ENCODE assay signal across 8 cellular contexts in the genomic region with DNA sequence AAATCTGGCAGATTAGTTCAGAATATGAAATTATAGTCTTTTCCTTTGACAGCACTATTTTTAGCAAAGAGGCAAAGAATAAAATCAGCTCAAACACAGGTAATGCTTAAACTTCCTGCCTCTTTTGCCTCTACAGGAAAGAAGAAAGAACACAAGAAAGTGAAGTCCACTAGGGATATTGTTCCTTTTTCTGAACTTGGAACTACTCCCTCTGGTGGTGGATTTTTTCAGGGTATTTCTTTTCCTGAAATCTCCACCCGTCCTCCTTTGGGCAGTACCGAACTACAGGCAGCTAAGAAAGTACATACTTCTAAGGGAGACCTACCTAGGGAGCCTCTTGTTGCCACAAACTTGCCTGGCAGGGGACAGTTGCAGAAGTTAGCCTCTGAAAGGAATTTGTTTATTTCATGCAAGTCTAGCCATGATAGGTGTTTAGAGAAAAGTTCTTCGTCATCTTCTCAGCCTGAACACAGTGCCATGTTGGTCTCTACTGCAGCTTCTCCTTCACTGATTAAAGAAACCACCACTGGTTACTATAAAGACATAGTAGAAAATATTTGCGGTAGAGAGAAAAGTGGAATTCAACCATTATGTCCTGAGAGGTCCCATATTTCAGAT. TPM values are rescaled to one million over a fixed set of nuclear protein-coding genes. Genes with fewer than 3 reads are reported as not detected.
DNase-seq lines count a peak whose midpoint lies in the region; ATAC-seq and TF ChIP-seq lines count a peak whose summit lies in the region.

No MANE protein-coding gene starts in this region.

- H3K27ac ChIP-seq in prostate gland = no peak overlapping the region

- TF ChIP-seq CTCF in epithelial cell of esophagus (IDR thresholded peaks at IDR 0.05; ENCODE audit: insufficient read depth, low read depth, low read length, missing control alignments) (peak; percentile 63), prostate gland (IDR thresholded peaks at IDR 0.05) (peak in 3 of 4 experiments; percentile 32 to 52 (median 32))

- peak; percentile 58 for ATAC-seq in HG03175 (IDR thresholded peaks at IDR 0.05; ENCODE audit: unreplicated experiment)

- intact Hi-C loops in prostate gland (cut with DNase I) = no loop called here

- 79% methylated on average over 4 of the region's 4 CpGs for WGBS in prostate gland

- H3K9me3 ChIP-seq in prostate gland = no peaks in the 10 kb centered on the region

- TF ChIP-seq POLR2A in prostate gland (IDR thresholded peaks at IDR 0.05) = no peak

- no peaks in the 10 kb centered on the region for H3K4me1 ChIP-seq in prostate gland (replicated peaks)

- H3K27me3 ChIP-seq in prostate gland (replicated peaks; ENCODE audit: insufficient read depth) = no peaks in the 10 kb centered on the region

- H3K4me3 ChIP-seq in epithelial cell of esophagus (ENCODE audit: low read length) (no peak overlapping the region), prostate gland (no peak overlapping the region)

- H3K36me3 ChIP-seq in prostate gland = no peaks in the 10 kb centered on the region

- DNase-seq in NCI-H2107 treated with DMSO at 0.1 percent for 48 hours (lab: John Stamatoyannopoulos, UW; ENCODE audit: unreplicated experiment) = peak; percentile 58
- DNase-seq in NCI-H2107 (lab: John Stamatoyannopoulos, UW) = no peak
- DNase-seq in RPMI8226 = peak; percentile 72
- peak; percentile 68 for DNase-seq in epithelial cell of esophagus (ENCODE audit: low read depth)
- DNase-seq in prostate gland (ENCODE audit: low spot score) = no peak
- DNase-seq in hypothalamus (lab: John Stamatoyannopoulos, UW) = no peak
- DNase-seq in NCI-H1048 (lab: John Stamatoyannopoulos, UW) = no peak

RNA-seq across cellular contexts. Expression of gene TMPO, which starts 17.4 kb away (rescaled TPM):
- 10 to 100 TPM; 47.7 to 79.6 TPM for total RNA-seq in prostate gland

Comparison
In these comparisons a context has a peak if more than half of its experiments do, and no peak if none do; other contexts are left out.
1. DNase-seq: peak in NCI-H2107 treated with DMSO at 0.1 percent for 48 hours (single experiment), RPMI8226 (single experiment) and epithelial cell of esophagus (single experiment); none in NCI-H2107 (single experiment), prostate gland (single experiment), hypothalamus (0 of 51) and NCI-H1048 (single experiment).